ENCODE assay signal across 21 cellular contexts in genomic region chr9:129574911-129575574, GRCh38. TPM values are rescaled to one million over a fixed set of nuclear protein-coding genes. Genes with fewer than 3 reads are reported as not detected.
DNase-seq lines count a peak whose midpoint lies in the region; FAIRE-seq and TF ChIP-seq lines count a peak whose summit lies in the region.
"Had no signal": no experiment of that assay in that cellular context is flagged by ENCODE, and none has a peak within 500 bp of the region (broad histone marks: within the 10 kb centered on the region; RNA-seq: fewer than 3 reads in every experiment).

No MANE protein-coding gene starts in this region.

- no peak overlapping the region for H3K4me3 Mint-ChIP-seq in mesothelial cell of epicardium
- H3K4me3 Mint-ChIP-seq: CD4-positive, CD25-positive, alpha-beta regulatory T cell; GM23338; neural crest cell had no signal

- no peaks in the 10 kb centered on the region for H3K27me3 Mint-ChIP-seq in mesothelial cell of epicardium (ENCODE audit: low read depth)

- DNase-seq in CD1c-positive myeloid dendritic cell (ENCODE audit: extremely low spot score) (peak; percentile 17), NCI-H82 (lab: John Stamatoyannopoulos, UW) (peak; percentile 49), mesothelial cell of epicardium (ENCODE audit: low spot score in 2 of 2, unreplicated experiment in 2 of 2) (no peak), ecto neural progenitor cell (ENCODE audit: low spot score) (no peak), NCI-H2196 treated with DMSO at 0.1 percent for 48 hours (lab: John Stamatoyannopoulos, UW; ENCODE audit: unreplicated experiment) (no peak), AG08395 (ENCODE audit: low spot score) (no peak), D721Med (ENCODE audit: insufficient read length, low spot score) (no peak)
- DNase-seq: activated CD8-positive, alpha-beta memory T cell treated with anti-CD3 and anti-CD28 coated beads, Interleukin-2, amount 50 U/mL, for 4 hours; activated naive CD4-positive, alpha-beta T cell treated with Interleukin-2 at 50 U/mL for 16 hours; CD4-positive, CD25-positive, alpha-beta regulatory T cell; effector memory CD4-positive, alpha-beta T cell; NCI-H2107; NCI-H69; retina; stimulated activated CD4-positive, alpha-beta T cell treated with anti-CD3 and anti-CD28 coated beads, Interleukin-1b, Interleukin-23, amount 100 ng/mL, for 48 hours had no signal

- peaks cover 25% of the 10 kb centered on the region for H3K4me1 Mint-ChIP-seq in mesothelial cell of epicardium

- FAIRE-seq in D721Med (lab: Jason Lieb, UNC): no peak

- H3K9me3 Mint-ChIP-seq in mesothelial cell of epicardium: peaks cover 6% of the 10 kb centered on the region
- H3K9me3 Mint-ChIP-seq: neural crest cell had no signal

- peak overlapping the region; percentile 19 for H3K27ac ChIP-seq in cingulate gyrus (ENCODE audit: low read depth, low read length)
- H3K27ac ChIP-seq: gastroesophageal sphincter had no signal

- H3K36me3 Mint-ChIP-seq in mesothelial cell of epicardium: no peaks in the 10 kb centered on the region
- H3K36me3 Mint-ChIP-seq: CD4-positive, CD25-positive, alpha-beta regulatory T cell had no signal

- H3K27ac Mint-ChIP-seq in mesothelial cell of epicardium: peak overlapping the region; percentile 43
- H3K27ac Mint-ChIP-seq: GM23338 had no signal

- TF ChIP-seq CTCF in mesothelial cell of epicardium (IDR thresholded peaks at IDR 0.05; ENCODE audit: unreplicated experiment) (no peak), D721Med (IDR thresholded peaks at IDR 0.05; ENCODE audit: insufficient read depth, missing control alignments) (no peak)

RNA-seq across cellular contexts. Expression of gene C9orf50, which starts 45.9 kb away (rescaled TPM):
- total RNA-seq in mesothelial cell of epicardium: 0.23 to 0.87 TPM (median 0.69 TPM) in 3 replicates
- total RNA-seq: CD4-positive, CD25-positive, alpha-beta regulatory T cell; GM23338; lung microvascular endothelial cell; temporal lobe had no signal

RNA-seq across cellular contexts. Expression of gene NTMT1, which starts 50.9 kb away (rescaled TPM):
- total RNA-seq in mesothelial cell of epicardium: 30.7 to 33.3 TPM (median 33.0 TPM) in 3 replicates

Comparison
In these comparisons a context has a peak if more than half of its experiments do, and no peak if none do; other contexts are left out.
1. DNase-seq: peak in CD1c-positive myeloid dendritic cell (single experiment) and NCI-H82 (single experiment); none in mesothelial cell of epicardium (0 of 2), ecto neural progenitor cell (single experiment), NCI-H2196 treated with DMSO at 0.1 percent for 48 hours (single experiment), AG08395 (single experiment) and D721Med (single experiment).